Comparison of ENCODE assay signal across 1 cellular context in the genomic region with DNA sequence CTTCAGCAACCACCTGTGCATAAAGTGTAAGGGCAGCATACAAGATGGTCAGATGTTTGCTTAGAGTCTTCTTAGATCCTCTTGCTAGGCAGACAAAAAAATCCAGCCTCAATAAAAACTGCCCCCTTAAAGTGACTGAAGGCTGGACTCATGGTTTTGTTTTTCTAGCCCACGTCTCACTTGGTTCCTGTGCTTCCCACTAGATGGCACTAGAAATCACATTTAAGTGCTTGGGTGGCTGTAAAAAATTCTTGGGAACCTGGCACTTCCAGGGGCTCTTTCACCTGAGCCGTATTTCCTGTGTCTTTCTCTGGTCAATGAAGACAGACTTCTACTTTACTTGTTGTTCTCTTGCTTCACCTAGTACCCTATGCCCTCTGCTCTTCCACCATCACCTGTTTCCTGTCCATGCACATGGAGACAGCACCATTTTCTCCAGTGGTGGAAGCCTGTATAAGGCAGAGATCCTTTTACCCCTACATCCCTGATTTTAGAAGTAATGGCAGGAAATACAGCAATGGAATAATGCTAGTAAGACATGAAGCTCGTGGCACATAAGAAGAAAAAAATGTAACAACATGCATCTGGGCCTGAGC.
TF ChIP-seq lines count a peak whose summit lies in the region.

No MANE protein-coding gene starts in this region.

TF ChIP-seq in K562, 482 proteins besides CTCF, POLR2A, EP300 and RAD21 (continued from another document):
- TF ChIP-seq NR3C1 (CRISPR knock-in tag; IDR thresholded peaks at IDR 0.05) (no peak), SP2 (IDR thresholded peaks at IDR 0.05; ENCODE audit: extremely low read depth, low read depth, low read length, poor library complexity, severe bottlenecking) (no peak), NFATC3 (IDR thresholded peaks at IDR 0.05) (no peak), ZNF384 (IDR thresholded peaks at IDR 0.05; ENCODE audit: low read depth, low read length) (peak; percentile 11; the same call in 1 of the 2 replicates), XRCC5 (IDR thresholded peaks at IDR 0.05; ENCODE audit: low read depth, low read length) (peak; percentile 57; the same call in 1 of the 2 replicates), ZNF507 (tag; conservative IDR thresholded peaks at IDR 0.05) (no peak), BRD9 (IDR thresholded peaks at IDR 0.05; ENCODE audit: low read depth, partially characterized antibody) (no peak), ZNF408 (CRISPR knock-in tag; IDR thresholded peaks at IDR 0.05; ENCODE audit: low read depth) (no peak)
- TF ChIP-seq, protein P1, sequence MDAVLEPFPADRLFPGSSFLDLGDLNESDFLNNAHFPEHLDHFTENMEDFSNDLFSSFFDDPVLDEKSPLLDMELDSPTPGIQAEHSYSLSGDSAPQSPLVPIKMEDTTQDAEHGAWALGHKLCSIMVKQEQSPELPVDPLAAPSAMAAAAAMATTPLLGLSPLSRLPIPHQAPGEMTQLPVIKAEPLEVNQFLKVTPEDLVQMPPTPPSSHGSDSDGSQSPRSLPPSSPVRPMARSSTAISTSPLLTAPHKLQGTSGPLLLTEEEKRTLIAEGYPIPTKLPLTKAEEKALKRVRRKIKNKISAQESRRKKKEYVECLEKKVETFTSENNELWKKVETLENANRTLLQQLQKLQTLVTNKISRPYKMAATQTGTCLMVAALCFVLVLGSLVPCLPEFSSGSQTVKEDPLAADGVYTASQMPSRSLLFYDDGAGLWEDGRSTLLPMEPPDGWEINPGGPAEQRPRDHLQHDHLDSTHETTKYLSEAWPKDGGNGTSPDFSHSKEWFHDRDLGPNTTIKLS (IDR thresholded peaks at IDR 0.05; ENCODE audit: borderline replicate concordance, low read depth): no peak
- TF ChIP-seq, protein P2, sequence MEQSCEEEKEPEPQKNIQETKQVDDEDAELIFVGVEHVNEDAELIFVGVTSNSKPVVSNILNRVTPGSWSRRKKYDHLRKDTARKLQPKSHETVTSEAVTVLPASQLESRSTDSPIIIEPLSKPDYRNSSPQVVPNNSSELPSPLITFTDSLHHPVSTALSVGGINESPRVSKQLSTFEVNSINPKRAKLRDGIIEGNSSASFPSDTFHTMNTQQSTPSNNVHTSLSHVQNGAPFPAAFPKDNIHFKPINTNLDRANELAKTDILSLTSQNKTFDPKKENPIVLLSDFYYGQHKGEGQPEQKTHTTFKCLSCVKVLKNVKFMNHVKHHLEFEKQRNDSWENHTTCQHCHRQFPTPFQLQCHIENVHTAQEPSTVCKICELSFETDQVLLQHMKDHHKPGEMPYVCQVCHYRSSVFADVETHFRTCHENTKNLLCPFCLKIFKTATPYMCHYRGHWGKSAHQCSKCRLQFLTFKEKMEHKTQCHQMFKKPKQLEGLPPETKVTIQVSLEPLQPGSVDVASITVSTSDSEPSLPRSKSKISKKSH (CRISPR knock-in tag; IDR thresholded peaks at IDR 0.05): no peak
- TF ChIP-seq, protein P3, sequence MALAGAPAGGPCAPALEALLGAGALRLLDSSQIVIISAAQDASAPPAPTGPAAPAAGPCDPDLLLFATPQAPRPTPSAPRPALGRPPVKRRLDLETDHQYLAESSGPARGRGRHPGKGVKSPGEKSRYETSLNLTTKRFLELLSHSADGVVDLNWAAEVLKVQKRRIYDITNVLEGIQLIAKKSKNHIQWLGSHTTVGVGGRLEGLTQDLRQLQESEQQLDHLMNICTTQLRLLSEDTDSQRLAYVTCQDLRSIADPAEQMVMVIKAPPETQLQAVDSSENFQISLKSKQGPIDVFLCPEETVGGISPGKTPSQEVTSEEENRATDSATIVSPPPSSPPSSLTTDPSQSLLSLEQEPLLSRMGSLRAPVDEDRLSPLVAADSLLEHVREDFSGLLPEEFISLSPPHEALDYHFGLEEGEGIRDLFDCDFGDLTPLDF (CRISPR knock-in tag; IDR thresholded peaks at IDR 0.05): peak; percentile 56; the same call in 1 of the 2 replicates
